1 cellular context compared by ENCODE assay signal in the genomic region with DNA sequence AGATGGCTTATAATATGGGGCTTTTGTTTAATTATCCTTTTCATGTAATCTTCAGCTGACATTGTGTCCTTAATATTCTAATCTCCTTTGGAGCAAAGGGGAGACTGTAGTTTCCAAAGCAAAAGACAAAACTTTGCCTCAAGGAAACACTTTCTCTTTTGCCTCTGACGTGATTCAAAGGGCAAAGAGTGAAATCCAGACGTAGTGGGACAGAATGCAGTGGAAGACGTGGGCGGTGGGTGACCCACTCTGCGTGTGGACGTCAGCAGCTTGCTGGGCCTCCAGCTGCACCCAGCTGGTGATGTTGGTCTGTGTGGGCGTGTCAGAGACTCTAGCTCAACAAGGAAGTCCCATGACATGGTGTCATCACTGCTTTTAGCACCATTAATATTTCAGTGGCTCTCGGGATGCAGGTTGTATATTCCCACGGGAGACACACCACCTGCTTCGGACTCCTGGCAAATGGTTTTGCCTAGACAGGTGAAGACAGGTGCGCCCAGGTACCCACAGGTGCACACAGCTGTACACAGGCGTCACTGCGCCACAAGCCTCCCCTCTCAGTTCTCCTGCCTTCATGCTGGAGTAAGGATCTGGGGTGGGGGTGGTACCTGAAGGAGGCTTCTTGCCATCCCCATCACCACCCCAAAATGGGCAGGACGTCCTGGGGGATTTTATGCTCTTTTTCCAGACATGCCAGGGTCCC.
TF ChIP-seq lines count a peak whose summit lies in the region.

No MANE protein-coding gene starts in this region.

TF ChIP-seq in GM12878, 131 proteins besides CTCF, POLR2A, EP300 and RAD21 (continued from another document):
- TF ChIP-seq, protein P1, sequence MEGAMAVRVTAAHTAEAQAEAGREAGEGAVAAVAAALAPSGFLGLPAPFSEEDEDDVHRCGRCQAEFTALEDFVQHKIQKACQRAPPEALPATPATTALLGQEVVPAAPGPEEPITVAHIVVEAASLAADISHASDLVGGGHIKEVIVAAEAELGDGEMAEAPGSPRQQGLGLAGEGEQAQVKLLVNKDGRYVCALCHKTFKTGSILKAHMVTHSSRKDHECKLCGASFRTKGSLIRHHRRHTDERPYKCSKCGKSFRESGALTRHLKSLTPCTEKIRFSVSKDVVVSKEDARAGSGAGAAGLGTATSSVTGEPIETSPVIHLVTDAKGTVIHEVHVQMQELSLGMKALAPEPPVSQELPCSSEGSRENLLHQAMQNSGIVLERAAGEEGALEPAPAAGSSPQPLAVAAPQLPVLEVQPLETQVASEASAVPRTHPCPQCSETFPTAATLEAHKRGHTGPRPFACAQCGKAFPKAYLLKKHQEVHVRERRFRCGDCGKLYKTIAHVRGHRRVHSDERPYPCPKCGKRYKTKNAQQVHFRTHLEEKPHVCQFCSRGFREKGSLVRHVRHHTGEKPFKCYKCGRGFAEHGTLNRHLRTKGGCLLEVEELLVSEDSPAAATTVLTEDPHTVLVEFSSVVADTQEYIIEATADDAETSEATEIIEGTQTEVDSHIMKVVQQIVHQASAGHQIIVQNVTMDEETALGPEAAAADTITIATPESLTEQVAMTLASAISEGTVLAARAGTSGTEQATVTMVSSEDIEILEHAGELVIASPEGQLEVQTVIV (IDR thresholded peaks at IDR 0.05; ENCODE audit: borderline replicate concordance, partially characterized antibody), result no peak
- TF ChIP-seq DPF2 (IDR thresholded peaks at IDR 0.05), result no peak
- TF ChIP-seq NKRF (conservative IDR thresholded peaks at IDR 0.05), result no peak
- no peak for TF ChIP-seq ETV6 (conservative IDR thresholded peaks at IDR 0.05 in 1 of 2, IDR thresholded peaks at IDR 0.05 in 1 of 2; ENCODE audit: borderline replicate concordance in 1 of 2, low read depth in 1 of 2)
- no peak for TF ChIP-seq CEBPB (IDR thresholded peaks at IDR 0.05; ENCODE audit: borderline replicate concordance in 1 of 2, low read depth in 2 of 2, low read length in 2 of 2)
- no peak for TF ChIP-seq CHD4 (IDR thresholded peaks at IDR 0.05)
- TF ChIP-seq STAT1 (conservative IDR thresholded peaks at IDR 0.05), result no peak
- no peak for TF ChIP-seq TBL1XR1 (IDR thresholded peaks at IDR 0.05; ENCODE audit: low read depth, low read length)
- TF ChIP-seq, protein P2, sequence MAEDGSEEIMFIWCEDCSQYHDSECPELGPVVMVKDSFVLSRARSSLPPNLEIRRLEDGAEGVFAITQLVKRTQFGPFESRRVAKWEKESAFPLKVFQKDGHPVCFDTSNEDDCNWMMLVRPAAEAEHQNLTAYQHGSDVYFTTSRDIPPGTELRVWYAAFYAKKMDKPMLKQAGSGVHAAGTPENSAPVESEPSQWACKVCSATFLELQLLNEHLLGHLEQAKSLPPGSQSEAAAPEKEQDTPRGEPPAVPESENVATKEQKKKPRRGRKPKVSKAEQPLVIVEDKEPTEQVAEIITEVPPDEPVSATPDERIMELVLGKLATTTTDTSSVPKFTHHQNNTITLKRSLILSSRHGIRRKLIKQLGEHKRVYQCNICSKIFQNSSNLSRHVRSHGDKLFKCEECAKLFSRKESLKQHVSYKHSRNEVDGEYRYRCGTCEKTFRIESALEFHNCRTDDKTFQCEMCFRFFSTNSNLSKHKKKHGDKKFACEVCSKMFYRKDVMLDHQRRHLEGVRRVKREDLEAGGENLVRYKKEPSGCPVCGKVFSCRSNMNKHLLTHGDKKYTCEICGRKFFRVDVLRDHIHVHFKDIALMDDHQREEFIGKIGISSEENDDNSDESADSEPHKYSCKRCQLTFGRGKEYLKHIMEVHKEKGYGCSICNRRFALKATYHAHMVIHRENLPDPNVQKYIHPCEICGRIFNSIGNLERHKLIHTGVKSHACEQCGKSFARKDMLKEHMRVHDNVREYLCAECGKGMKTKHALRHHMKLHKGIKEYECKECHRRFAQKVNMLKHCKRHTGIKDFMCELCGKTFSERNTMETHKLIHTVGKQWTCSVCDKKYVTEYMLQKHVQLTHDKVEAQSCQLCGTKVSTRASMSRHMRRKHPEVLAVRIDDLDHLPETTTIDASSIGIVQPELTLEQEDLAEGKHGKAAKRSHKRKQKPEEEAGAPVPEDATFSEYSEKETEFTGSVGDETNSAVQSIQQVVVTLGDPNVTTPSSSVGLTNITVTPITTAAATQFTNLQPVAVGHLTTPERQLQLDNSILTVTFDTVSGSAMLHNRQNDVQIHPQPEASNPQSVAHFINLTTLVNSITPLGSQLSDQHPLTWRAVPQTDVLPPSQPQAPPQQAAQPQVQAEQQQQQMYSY (CRISPR knock-in tag; IDR thresholded peaks at IDR 0.05), result no peak
- TF ChIP-seq BACH1 (IDR thresholded peaks at IDR 0.05; ENCODE audit: borderline replicate concordance), result no peak
- no peak for TF ChIP-seq ZNF24 (IDR thresholded peaks at IDR 0.05)
- TF ChIP-seq E2F4 (IDR thresholded peaks at IDR 0.05; ENCODE audit: low read depth, low read length), result no peak
- TF ChIP-seq TCF12 (IDR thresholded peaks at IDR 0.05; ENCODE audit: low read depth, low read length), result peak; percentile 93
- no peak for TF ChIP-seq POU2F2 (IDR thresholded peaks at IDR 0.05; ENCODE audit: borderline replicate concordance, low read depth, low read length)
- no peak for TF ChIP-seq MEF2A (IDR thresholded peaks at IDR 0.05; ENCODE audit: insufficient read depth, low read depth, low read length)
- TF ChIP-seq, protein P3, sequence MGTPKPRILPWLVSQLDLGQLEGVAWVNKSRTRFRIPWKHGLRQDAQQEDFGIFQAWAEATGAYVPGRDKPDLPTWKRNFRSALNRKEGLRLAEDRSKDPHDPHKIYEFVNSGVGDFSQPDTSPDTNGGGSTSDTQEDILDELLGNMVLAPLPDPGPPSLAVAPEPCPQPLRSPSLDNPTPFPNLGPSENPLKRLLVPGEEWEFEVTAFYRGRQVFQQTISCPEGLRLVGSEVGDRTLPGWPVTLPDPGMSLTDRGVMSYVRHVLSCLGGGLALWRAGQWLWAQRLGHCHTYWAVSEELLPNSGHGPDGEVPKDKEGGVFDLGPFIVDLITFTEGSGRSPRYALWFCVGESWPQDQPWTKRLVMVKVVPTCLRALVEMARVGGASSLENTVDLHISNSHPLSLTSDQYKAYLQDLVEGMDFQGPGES (IDR thresholded peaks at IDR 0.05), result no peak
- no peak for TF ChIP-seq WRNIP1 (IDR thresholded peaks at IDR 0.05; ENCODE audit: borderline replicate concordance, low read depth, low read length)
- TF ChIP-seq PAX8 (IDR thresholded peaks at IDR 0.05), result no peak
- no peak for TF ChIP-seq HDGF (IDR thresholded peaks at IDR 0.05)
